14 cellular contexts compared by ENCODE assay signal in the genomic region with DNA sequence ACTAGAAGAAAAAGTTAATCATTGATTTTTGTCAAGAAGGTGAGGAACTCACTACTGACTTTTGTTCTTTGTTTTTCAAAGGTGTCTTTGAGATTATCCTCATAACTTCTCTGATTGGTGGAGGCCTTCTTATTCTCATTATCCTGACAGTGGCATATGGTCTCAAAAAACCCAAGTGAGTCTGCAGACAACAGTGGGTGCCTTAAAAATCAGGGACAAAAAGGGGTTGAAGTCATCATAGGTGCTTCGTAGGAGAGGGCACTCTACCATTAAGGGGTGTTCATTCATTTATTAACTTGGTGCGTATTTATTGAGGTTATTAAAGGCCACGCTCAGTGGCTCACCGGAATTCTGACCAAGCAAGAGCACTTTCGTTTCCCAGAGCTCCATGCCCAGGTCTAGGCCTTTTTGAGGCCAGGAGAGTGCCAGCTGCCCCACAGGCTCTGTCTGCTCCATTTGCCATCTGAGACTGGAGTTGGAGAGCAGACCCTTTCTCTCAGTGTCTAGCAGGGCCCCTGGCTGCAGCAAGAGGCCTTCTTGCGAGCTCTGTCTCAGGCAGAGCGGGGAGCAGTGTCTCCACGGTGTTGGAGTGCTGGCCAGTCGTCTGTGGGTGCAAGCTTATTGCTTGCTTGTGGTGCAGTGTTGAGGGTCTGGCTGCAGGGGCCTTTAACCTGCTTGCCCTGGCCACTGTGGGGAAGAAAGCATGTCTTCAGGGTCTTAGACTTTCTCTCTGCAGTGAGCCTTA.
DNase-seq lines count a peak whose midpoint lies in the region; ATAC-seq lines count a peak whose summit lies in the region.
"Had no signal": no experiment of that assay in that cellular context is flagged by ENCODE, and none has a peak within 500 bp of the region (broad histone marks: within the 10 kb centered on the region; RNA-seq: fewer than 3 reads in every experiment).

No MANE protein-coding gene starts in this region.

- H3K9me3 Mint-ChIP-seq in activated CD8-positive, alpha-beta T cell treated with anti-CD3 and anti-CD28 coated beads, Interleukin-2, amount 10 ng/mL, durations not matched to agents 7 days and 5 days (ENCODE audit: insufficient read depth) = no peaks in the 10 kb centered on the region
- H3K9me3 Mint-ChIP-seq: activated B cell treated with CpG ODN at 0.5 μM for 24 hours; activated T-cell treated with anti-CD3 and anti-CD28 coated beads, Interleukin-2, amount 50 U/mL, for 24 hours had no signal

- peak; percentile 87 for DNase-seq in renal cortical epithelial cell (ENCODE audit: low read depth)
- no peak for DNase-seq in NCI-H128 (lab: John Stamatoyannopoulos, UW; ENCODE audit: unreplicated experiment)
- no peak for DNase-seq in activated CD8-positive, alpha-beta T cell treated with anti-CD3 and anti-CD28 coated beads, Interleukin-2, amount 10 ng/mL, durations not matched to agents 7 days and 5 days
- no peak for DNase-seq in amniotic stem cell (lab: John Stamatoyannopoulos, UW)
- DNase-seq in ecto neural progenitor cell (ENCODE audit: low spot score) = no peak
- DNase-seq: activated B cell treated with CpG ODN at 0.5 μM for 24 hours; activated T-cell treated with anti-CD3 and anti-CD28 coated beads, Interleukin-2, amount 50 U/mL, for 24 hours; CD4-positive, alpha-beta memory T cell; heart right ventricle; NCI-H82; SK-N-SH had no signal

- no peak overlapping the region for H3K27ac Mint-ChIP-seq in activated CD8-positive, alpha-beta T cell treated with anti-CD3 and anti-CD28 coated beads, Interleukin-2, amount 10 ng/mL, durations not matched to agents 7 days and 5 days
- H3K27ac Mint-ChIP-seq: activated B cell treated with CpG ODN at 0.5 μM for 24 hours; activated T-cell treated with anti-CD3 and anti-CD28 coated beads, Interleukin-2, amount 50 U/mL, for 24 hours; CD4-positive, alpha-beta memory T cell had no signal

- POLR2A ChIA-PET in activated CD8-positive, alpha-beta T cell treated with anti-CD3 and anti-CD28 coated beads, Interleukin-2, amount 10 ng/mL, durations not matched to agents 7 days and 5 days (lab: Charles Lee) = no interaction called here

- ATAC-seq in GM19035 (IDR thresholded peaks at IDR 0.05; ENCODE audit: unreplicated experiment) (peak; percentile 31), HG02588 (IDR thresholded peaks at IDR 0.05; ENCODE audit: unreplicated experiment) (peak; percentile 30), HG03354 (IDR thresholded peaks at IDR 0.05; ENCODE audit: poor library complexity, severe bottlenecking, unreplicated experiment) (peak; percentile 63)
- no peak for ATAC-seq in activated CD8-positive, alpha-beta T cell treated with anti-CD3 and anti-CD28 coated beads, Interleukin-2, amount 10 ng/mL, durations not matched to agents 7 days and 5 days
- ATAC-seq: heart right ventricle had no signal

- H3K36me3 Mint-ChIP-seq in activated CD8-positive, alpha-beta T cell treated with anti-CD3 and anti-CD28 coated beads, Interleukin-2, amount 10 ng/mL, durations not matched to agents 7 days and 5 days (ENCODE audit: low read depth) = no peaks in the 10 kb centered on the region
- H3K36me3 Mint-ChIP-seq: CD4-positive, alpha-beta memory T cell had no signal

- H3K4me1 Mint-ChIP-seq in activated CD8-positive, alpha-beta T cell treated with anti-CD3 and anti-CD28 coated beads, Interleukin-2, amount 10 ng/mL, durations not matched to agents 7 days and 5 days (ENCODE audit: low read depth) = peaks cover 8% of the 10 kb centered on the region
- H3K4me1 Mint-ChIP-seq: activated B cell treated with CpG ODN at 0.5 μM for 24 hours; CD4-positive, alpha-beta memory T cell had no signal

- CTCF ChIA-PET in activated CD8-positive, alpha-beta T cell treated with anti-CD3 and anti-CD28 coated beads, Interleukin-2, amount 10 ng/mL, durations not matched to agents 7 days and 5 days (lab: Charles Lee) = interaction anchor here (1.1 kb wide), 1 partner anchor 23 kb away, joined by 4 read pairs; no protein-coding TSS in a partner anchor

- no peak overlapping the region for H3K4me3 Mint-ChIP-seq in activated CD8-positive, alpha-beta T cell treated with anti-CD3 and anti-CD28 coated beads, Interleukin-2, amount 10 ng/mL, durations not matched to agents 7 days and 5 days
- H3K4me3 Mint-ChIP-seq: activated B cell treated with CpG ODN at 0.5 μM for 24 hours; activated T-cell treated with anti-CD3 and anti-CD28 coated beads, Interleukin-2, amount 50 U/mL, for 24 hours; CD4-positive, alpha-beta memory T cell had no signal

- peaks cover 4% of the 10 kb centered on the region for H3K27me3 Mint-ChIP-seq in activated CD8-positive, alpha-beta T cell treated with anti-CD3 and anti-CD28 coated beads, Interleukin-2, amount 10 ng/mL, durations not matched to agents 7 days and 5 days (ENCODE audit: low read depth)
- H3K27me3 Mint-ChIP-seq: activated B cell treated with CpG ODN at 0.5 μM for 24 hours; activated T-cell treated with anti-CD3 and anti-CD28 coated beads, Interleukin-2, amount 50 U/mL, for 24 hours; CD4-positive, alpha-beta memory T cell had no signal
